In genomic region chr5:59506285-59506877, GRCh38 we compare ENCODE assay signal across 9 cellular contexts.
DNase-seq lines count a peak whose midpoint lies in the region; ATAC-seq, FAIRE-seq and TF ChIP-seq lines count a peak whose summit lies in the region.
"Had no signal": no experiment of that assay in that cellular context is flagged by ENCODE, and none has a peak within 500 bp of the region (broad histone marks: within the 10 kb centered on the region; RNA-seq: fewer than 3 reads in every experiment).

No MANE protein-coding gene starts in this region.

- TF ChIP-seq CTCF in GM12875 (IDR thresholded peaks at IDR 0.05; ENCODE audit: borderline replicate concordance, insufficient read depth, low read depth, low read length) (0 out of 2 replicates have a peak, but pooled peaks have one; percentile 4), osteocyte (IDR thresholded peaks at IDR 0.05) (peak; percentile 68)

- ATAC-seq in HG03439 (IDR thresholded peaks at IDR 0.05; ENCODE audit: unreplicated experiment) (no peak), GM19463 (IDR thresholded peaks at IDR 0.05; ENCODE audit: unreplicated experiment) (no peak), HG03280 (IDR thresholded peaks at IDR 0.05; ENCODE audit: unreplicated experiment) (no peak)
- ATAC-seq in stimulated activated memory B cell treated with anti-CD40 and anti-IgM and Interleukin-4, amounts not matched to agents 10 μg/mL and 1 μg/mL and 100 μg/mL, for 72 hours: no peak

- peak; percentile 76 for FAIRE-seq in colon (lab: Jason Lieb, UNC)

- no peaks in the 10 kb centered on the region for H3K36me3 Mint-ChIP-seq in osteocyte (ENCODE audit: unreplicated experiment)
- no peaks in the 10 kb centered on the region for H3K36me3 Mint-ChIP-seq in stimulated activated memory B cell treated with anti-CD40 and anti-IgM and Interleukin-4, amounts not matched to agents 10 μg/mL and 1 μg/mL and 100 μg/mL, for 72 hours

- H3K4me3 ChIP-seq in GM12875 (ENCODE audit: low read depth, low read length): no peak overlapping the region

- DNase-seq in NCI-H2196 treated with DMSO at 0.1 percent for 48 hours (lab: John Stamatoyannopoulos, UW; ENCODE audit: unreplicated experiment) (peak; percentile 21), osteocyte (ENCODE audit: extremely low spot score, unreplicated experiment) (no peak)
- DNase-seq: activated CD4-positive, alpha-beta T cell treated with anti-CD3 and anti-CD28 coated beads, Interleukin-2, amount 50 U/mL, for 48 hours had no signal

- H3K27me3 Mint-ChIP-seq in osteocyte (ENCODE audit: unreplicated experiment): peaks cover 5% of the 10 kb centered on the region
- H3K27me3 Mint-ChIP-seq in stimulated activated memory B cell treated with anti-CD40 and anti-IgM and Interleukin-4, amounts not matched to agents 10 μg/mL and 1 μg/mL and 100 μg/mL, for 72 hours: no peaks in the 10 kb centered on the region

- no peak overlapping the region for H3K27ac Mint-ChIP-seq in osteocyte (ENCODE audit: unreplicated experiment)
- H3K27ac Mint-ChIP-seq in stimulated activated memory B cell treated with anti-CD40 and anti-IgM and Interleukin-4, amounts not matched to agents 10 μg/mL and 1 μg/mL and 100 μg/mL, for 72 hours: no peak overlapping the region

- H3K4me1 Mint-ChIP-seq in osteocyte (ENCODE audit: unreplicated experiment): no peaks in the 10 kb centered on the region
- peaks cover 7% of the 10 kb centered on the region for H3K4me1 Mint-ChIP-seq in stimulated activated memory B cell treated with anti-CD40 and anti-IgM and Interleukin-4, amounts not matched to agents 10 μg/mL and 1 μg/mL and 100 μg/mL, for 72 hours

- no peaks in the 10 kb centered on the region for H3K9me3 Mint-ChIP-seq in osteocyte (ENCODE audit: unreplicated experiment)
- no peaks in the 10 kb centered on the region for H3K9me3 Mint-ChIP-seq in stimulated activated memory B cell treated with anti-CD40 and anti-IgM and Interleukin-4, amounts not matched to agents 10 μg/mL and 1 μg/mL and 100 μg/mL, for 72 hours

- no peak overlapping the region for H3K4me3 Mint-ChIP-seq in osteocyte (ENCODE audit: unreplicated experiment)
- H3K4me3 Mint-ChIP-seq in stimulated activated memory B cell treated with anti-CD40 and anti-IgM and Interleukin-4, amounts not matched to agents 10 μg/mL and 1 μg/mL and 100 μg/mL, for 72 hours: no peak overlapping the region
